Comparison of ENCODE assay signal across 8 cellular contexts in genomic region chr13:112693831-112694497, GRCh38. TPM values are rescaled to one million over a fixed set of nuclear protein-coding genes. Genes with fewer than 3 reads are reported as not detected.
A peak's percentile ranks its signal among the peaks of the same experiment; 100 is the strongest.
DNase-seq lines count a peak whose midpoint lies in the region; ATAC-seq, FAIRE-seq and TF ChIP-seq lines count a peak whose summit lies in the region.

No MANE protein-coding gene starts in this region.

- H3K79me2 ChIP-seq in SK-N-SH (ENCODE audit: insufficient read depth): peaks cover 20% of the 10 kb centered on the region; the same call in 1 of the 2 replicates

- no peak overlapping the region for H3K4me3 ChIP-seq in SK-N-SH (ENCODE audit: low read depth in 2 of 2, low read length in 1 of 2)
- H3K4me3 ChIP-seq in tibial artery: no peak overlapping the region

- no peak overlapping the region; the same call in 1 of the 2 replicates for H3K4me2 ChIP-seq in SK-N-SH

- POLR2A ChIA-PET in SK-N-SH (lab: Yijun Ruan, JAX): no interaction called here
- POLR2A ChIA-PET in activated CD4-positive, alpha-beta memory T cell treated with anti-CD3 and anti-CD28 coated beads, Interleukin-2, amount 10 ng/mL, durations not matched to agents 7 days and 5 days (lab: Charles Lee): no interaction called here

- H3K9ac ChIP-seq in SK-N-SH: no peak overlapping the region

- no peaks in the 10 kb centered on the region for H3K27me3 Mint-ChIP-seq in activated CD4-positive, alpha-beta memory T cell treated with anti-CD3 and anti-CD28 coated beads, Interleukin-2, amount 10 ng/mL, durations not matched to agents 7 days and 5 days

- H3K9me3 ChIP-seq in SK-N-SH: no peaks in the 10 kb centered on the region
- no peaks in the 10 kb centered on the region for H3K9me3 ChIP-seq in tibial artery

- CTCF ChIA-PET in SK-N-SH (lab: Yijun Ruan, JAX): interaction anchor here (1.0 to 3.3 kb wide), 4 partner anchors 17 to 335 kb away, joined by 3 to 9 read pairs (median 4); no protein-coding TSS in a partner anchor
- CTCF ChIA-PET in activated CD4-positive, alpha-beta memory T cell treated with anti-CD3 and anti-CD28 coated beads, Interleukin-2, amount 10 ng/mL, durations not matched to agents 7 days and 5 days (lab: Charles Lee): no interaction called here

- H3K4me1 ChIP-seq in SK-N-SH (ENCODE audit: control insufficient read depth in 1 of 2, insufficient read depth in 2 of 2, low read depth in 1 of 2, low read length in 1 of 2) (peaks cover 0 to 29% of the 10 kb centered on the region in 2 experiments; a peak in 3 of 4 replicates), tibial artery (peaks cover 0 to 20% (median 11%) of the 10 kb centered on the region in 4 donors)

- no peaks in the 10 kb centered on the region for H3K9me3 Mint-ChIP-seq in activated CD4-positive, alpha-beta memory T cell treated with anti-CD3 and anti-CD28 coated beads, Interleukin-2, amount 10 ng/mL, durations not matched to agents 7 days and 5 days

- no peaks in the 10 kb centered on the region for H3K27me3 ChIP-seq in SK-N-SH (ENCODE audit: insufficient read depth)
- no peaks in the 10 kb centered on the region for H3K27me3 ChIP-seq in tibial artery

- peaks cover 0 to 2% of the 10 kb centered on the region in 2 experiments for H3K36me3 ChIP-seq in SK-N-SH (replicated peaks in 1 of 2; ENCODE audit: control insufficient read depth in 1 of 2, insufficient read depth in 2 of 2, low read length in 1 of 2)
- H3K36me3 ChIP-seq in tibial artery: peaks cover 0 to 6% (median 0%) of the 10 kb centered on the region in 3 donors

- WGBS in SK-N-SH (ENCODE audit: low lambda C conversion rate): 93% methylated on average over 9 of the region's 13 CpGs

- H2AFZ ChIP-seq in SK-N-SH (ENCODE audit: low read depth): no peak overlapping the region

- no peak overlapping the region for H3K27ac ChIP-seq in SK-N-SH (ENCODE audit: low read depth in 2 of 2, low read length in 1 of 2)
- H3K27ac ChIP-seq in tibial artery: no peak overlapping the region

- H3K36me3 Mint-ChIP-seq in activated CD4-positive, alpha-beta memory T cell treated with anti-CD3 and anti-CD28 coated beads, Interleukin-2, amount 10 ng/mL, durations not matched to agents 7 days and 5 days (ENCODE audit: low read depth): peaks cover 12% of the 10 kb centered on the region

- H3K9me2 ChIP-seq in SK-N-SH: no peaks in the 10 kb centered on the region

- TF ChIP-seq RAD21 in SK-N-SH (IDR thresholded peaks at IDR 0.05; ENCODE audit: low read length): no peak

- TF ChIP-seq CTCF in SK-N-SH (IDR thresholded peaks at IDR 0.05) (no peak), tibial artery (IDR thresholded peaks at IDR 0.05) (no peak)

- no peaks in the 10 kb centered on the region for H4K20me1 ChIP-seq in SK-N-SH (ENCODE audit: insufficient read depth)

- peak; percentile 41 for ATAC-seq in SK-N-SH treated with all-trans-retinoic acid at 6 μM for 48 hours

- intact Hi-C loops in tibial artery (cut with DNase I; ENCODE audit: low total_unique reads): no loop called here

- DNase-seq in SK-N-SH (no peak), RCC 7860 (ENCODE audit: low spot score) (peak; percentile 22), globus pallidus (ENCODE audit: low spot score) (peak; percentile 27), tibial artery (peak; percentile 30 to 59), DMS153 treated with DMSO at 0.1 percent for 48 hours (lab: John Stamatoyannopoulos, UW; ENCODE audit: unreplicated experiment) (no peak)
- no peak for DNase-seq in stimulated activated naive CD4-positive, alpha-beta T cell (lab: John Stamatoyannopoulos, UW)
- DNase-seq in activated CD4-positive, alpha-beta memory T cell treated with anti-CD3 and anti-CD28 coated beads, Interleukin-2, amount 10 ng/mL, durations not matched to agents 7 days and 5 days: no peak

- no peak overlapping the region for H3K4me3 Mint-ChIP-seq in activated CD4-positive, alpha-beta memory T cell treated with anti-CD3 and anti-CD28 coated beads, Interleukin-2, amount 10 ng/mL, durations not matched to agents 7 days and 5 days

- H3F3A ChIP-seq in SK-N-SH (replicated peaks; ENCODE audit: insufficient read depth): no peaks in the 10 kb centered on the region

- no peak for FAIRE-seq in RCC 7860 (lab: Jason Lieb, UNC)

- H3K27ac Mint-ChIP-seq in activated CD4-positive, alpha-beta memory T cell treated with anti-CD3 and anti-CD28 coated beads, Interleukin-2, amount 10 ng/mL, durations not matched to agents 7 days and 5 days: no peak overlapping the region

- TF ChIP-seq EP300 in SK-N-SH (IDR thresholded peaks at IDR 0.05; ENCODE audit: borderline replicate concordance in 1 of 2, low read depth in 1 of 2, low read length in 1 of 2): no peak

- peaks cover 42% of the 10 kb centered on the region for H3K4me1 Mint-ChIP-seq in activated CD4-positive, alpha-beta memory T cell treated with anti-CD3 and anti-CD28 coated beads, Interleukin-2, amount 10 ng/mL, durations not matched to agents 7 days and 5 days

TF ChIP-seq in SK-N-SH treated with all-trans-retinoic acid at 6 μM for 48 hours, 23 proteins besides CTCF, POLR2A, EP300 and RAD21 (continues in another document):
- no peak for TF ChIP-seq PATZ1 (CRISPR knock-in tag; IDR thresholded peaks at IDR 0.05; ENCODE audit: borderline replicate concordance)
- TF ChIP-seq ZFP3 (CRISPR knock-in tag; IDR thresholded peaks at IDR 0.05): no peak
- peak; percentile 9; the same call in 1 of the 2 replicates for TF ChIP-seq ISL1 (CRISPR knock-in tag; IDR thresholded peaks at IDR 0.05)
- no peak for TF ChIP-seq SNAI2 (CRISPR knock-in tag; IDR thresholded peaks at IDR 0.05)
- no peak for TF ChIP-seq ZC3H10 (CRISPR knock-in tag; IDR thresholded peaks at IDR 0.05)
- no peak for TF ChIP-seq ZNF70 (CRISPR knock-in tag; IDR thresholded peaks at IDR 0.05)
- no peak for TF ChIP-seq ZNF8 (CRISPR knock-in tag; IDR thresholded peaks at IDR 0.05)

TF ChIP-seq in SK-N-SH, 30 proteins besides CTCF, POLR2A, EP300 and RAD21 (continues in another document):
- no peak for TF ChIP-seq FOXM1 (IDR thresholded peaks at IDR 0.05; ENCODE audit: low read depth)
- TF ChIP-seq TAF1 (IDR thresholded peaks at IDR 0.05; ENCODE audit: borderline replicate concordance, low read depth, low read length): no peak
- TF ChIP-seq TCF12 (IDR thresholded peaks at IDR 0.05): no peak
- no peak for TF ChIP-seq RCOR1 (IDR thresholded peaks at IDR 0.05; ENCODE audit: low read length)
- TF ChIP-seq MEF2A (IDR thresholded peaks at IDR 0.05; ENCODE audit: borderline replicate concordance, low read depth): no peak
- TF ChIP-seq YY1 (IDR thresholded peaks at IDR 0.05; ENCODE audit: low read depth): no peak
- no peak for TF ChIP-seq MAX (IDR thresholded peaks at IDR 0.05; ENCODE audit: low read depth)
- TF ChIP-seq USF1 (IDR thresholded peaks at IDR 0.05; ENCODE audit: borderline replicate concordance, low read depth): no peak
- no peak for TF ChIP-seq GABPA (IDR thresholded peaks at IDR 0.05; ENCODE audit: low read depth)
- TF ChIP-seq ZBTB33 (IDR thresholded peaks at IDR 0.05; ENCODE audit: borderline replicate concordance, low read depth): no peak
- TF ChIP-seq FOSL2 (IDR thresholded peaks at IDR 0.05; ENCODE audit: borderline replicate concordance, low read depth): no peak
- TF ChIP-seq NFIC (IDR thresholded peaks at IDR 0.05; ENCODE audit: borderline replicate concordance): no peak
- TF ChIP-seq FOXJ3 (CRISPR knock-in tag; IDR thresholded peaks at IDR 0.05): no peak
- no peak for TF ChIP-seq CHD2 (IDR thresholded peaks at IDR 0.05; ENCODE audit: low read length, partially characterized antibody)
- TF ChIP-seq RFX5 (IDR thresholded peaks at IDR 0.05; ENCODE audit: low read length): no peak
- TF ChIP-seq EZH2phosphoT487 (IDR thresholded peaks at IDR 0.05; ENCODE audit: borderline replicate concordance, low read depth): no peak
- no peak for TF ChIP-seq IRF3 (IDR thresholded peaks at IDR 0.05; ENCODE audit: low read depth, low read length)

RNA-seq across cellular contexts. Expression of gene ATP11A, which starts 4.1 kb away (rescaled TPM):
- 2.9 and 4.1 TPM in 2 replicates for polyA plus RNA-seq in SK-N-SH (2012; rRNA removed)
- polyA plus RNA-seq in SK-N-SH (2012; cell fraction: cytosol; rRNA removed): 3.0 and 3.8 TPM in 2 replicates
- 11.6 and 12.7 TPM in 2 replicates for polyA plus RNA-seq in SK-N-SH (2012; cell fraction: nucleus; rRNA removed)
- 10 to 100 TPM; 52.5 to 53.3 TPM for total RNA-seq in activated CD4-positive, alpha-beta memory T cell treated with anti-CD3 and anti-CD28 coated beads, Interleukin-2, amount 10 ng/mL, durations not matched to agents 7 days and 5 days

Comparison
In these comparisons a context has a peak if more than half of its experiments do, and no peak if none do; other contexts are left out.
1. DNase-seq: peak in RCC 7860 (single experiment), globus pallidus (single experiment) and tibial artery (2 of 2); none in SK-N-SH (single experiment), DMS153 treated with DMSO at 0.1 percent for 48 hours (single experiment), stimulated activated naive CD4-positive, alpha-beta T cell (0 of 6) and activated CD4-positive, alpha-beta memory T cell treated with anti-CD3 and anti-CD28 coated beads, Interleukin-2, amount 10 ng/mL, durations not matched to agents 7 days and 5 days (single experiment).